Comparison of ENCODE assay signal across 1 cellular context in the genomic region with DNA sequence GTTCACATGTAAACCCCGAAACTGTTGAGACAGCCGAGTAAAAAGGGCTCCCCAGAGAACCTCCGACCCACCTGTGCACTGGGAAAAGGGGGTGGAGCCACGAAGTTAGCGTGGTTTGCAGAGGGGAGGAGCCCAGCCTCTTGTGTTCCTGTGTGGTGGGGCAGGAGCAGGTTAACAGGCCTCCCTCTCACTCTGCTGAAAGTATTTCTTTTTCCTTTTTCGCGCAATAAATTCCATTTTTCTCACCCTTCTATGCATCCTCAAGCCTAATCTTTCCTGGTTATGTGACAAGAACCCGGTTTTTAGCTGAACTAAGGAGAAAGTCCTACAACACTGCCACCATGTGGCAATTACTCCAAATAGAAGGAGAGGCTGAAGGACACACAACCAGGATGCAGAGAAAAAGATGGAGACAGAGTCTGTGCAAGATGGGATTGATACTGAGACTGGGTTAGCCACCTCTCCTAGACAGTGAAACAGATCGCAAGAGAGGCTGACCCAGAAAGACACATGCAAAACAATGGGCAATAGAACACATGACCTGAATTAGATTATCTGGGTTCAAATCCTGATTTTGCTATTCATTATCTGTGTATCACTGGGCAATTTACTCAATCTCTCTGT.
A peak's percentile ranks its signal among the peaks of the same experiment; 100 is the strongest.
TF ChIP-seq lines count a peak whose summit lies in the region.

No MANE protein-coding gene starts in this region.

TF ChIP-seq in HepG2, 621 proteins besides CTCF, POLR2A, EP300 and RAD21 (continued from another document and continues in another):
- TF ChIP-seq MXD4 (CRISPR knock-in tag; IDR thresholded peaks at IDR 0.05) (no peak), CCDC6 (CRISPR knock-in tag; IDR thresholded peaks at IDR 0.05) (peak; percentile 38; the same call in 1 of the 2 replicates), NFE2L1 (CRISPR knock-in tag; IDR thresholded peaks at IDR 0.05; ENCODE audit: borderline replicate concordance) (no peak), TEAD2 (CRISPR knock-in tag; IDR thresholded peaks at IDR 0.05) (no peak), ZNF766 (CRISPR knock-in tag; IDR thresholded peaks at IDR 0.05; ENCODE audit: borderline replicate concordance) (0 out of 2 replicates have a peak, but pooled peaks have one; percentile 59), IRX3 (CRISPR knock-in tag; IDR thresholded peaks at IDR 0.05; ENCODE audit: borderline replicate concordance, low read depth) (no peak), HIVEP1 (CRISPR knock-in tag; IDR thresholded peaks at IDR 0.05) (no peak), PPARG (CRISPR knock-in tag; conservative IDR thresholded peaks at IDR 0.05) (0 out of 2 replicates have a peak, but pooled peaks have one; percentile 27), ZMYM4 (CRISPR knock-in tag; IDR thresholded peaks at IDR 0.05) (peak; percentile 35; the same call in 1 of the 2 replicates), GTF3A (CRISPR knock-in tag; conservative IDR thresholded peaks at IDR 0.05) (no peak), ARHGAP35 (CRISPR knock-in tag; IDR thresholded peaks at IDR 0.05; ENCODE audit: borderline replicate concordance) (no peak), TRIM24 (CRISPR knock-in tag; IDR thresholded peaks at IDR 0.05) (no peak), ZNF263 (CRISPR knock-in tag; IDR thresholded peaks at IDR 0.05) (no peak), ZNF296 (CRISPR knock-in tag; conservative IDR thresholded peaks at IDR 0.05) (no peak), MTF2 (CRISPR knock-in tag; IDR thresholded peaks at IDR 0.05; ENCODE audit: borderline replicate concordance) (no peak), ZNF558 (CRISPR knock-in tag; IDR thresholded peaks at IDR 0.05; ENCODE audit: borderline replicate concordance) (no peak), SNAPC2 (CRISPR knock-in tag; IDR thresholded peaks at IDR 0.05) (no peak), MXI1 (IDR thresholded peaks at IDR 0.05; ENCODE audit: borderline replicate concordance, low read depth, low read length) (no peak), TAF15 (IDR thresholded peaks at IDR 0.05; ENCODE audit: low read depth, low read length, poor library complexity, severe bottlenecking) (no peak), ZNF652 (CRISPR knock-in tag; IDR thresholded peaks at IDR 0.05; ENCODE audit: borderline replicate concordance, low read depth) (no peak), KLF6 (CRISPR knock-in tag; IDR thresholded peaks at IDR 0.05) (0 out of 2 replicates have a peak, but pooled peaks have one; percentile 32)
- TF ChIP-seq, protein P1, sequence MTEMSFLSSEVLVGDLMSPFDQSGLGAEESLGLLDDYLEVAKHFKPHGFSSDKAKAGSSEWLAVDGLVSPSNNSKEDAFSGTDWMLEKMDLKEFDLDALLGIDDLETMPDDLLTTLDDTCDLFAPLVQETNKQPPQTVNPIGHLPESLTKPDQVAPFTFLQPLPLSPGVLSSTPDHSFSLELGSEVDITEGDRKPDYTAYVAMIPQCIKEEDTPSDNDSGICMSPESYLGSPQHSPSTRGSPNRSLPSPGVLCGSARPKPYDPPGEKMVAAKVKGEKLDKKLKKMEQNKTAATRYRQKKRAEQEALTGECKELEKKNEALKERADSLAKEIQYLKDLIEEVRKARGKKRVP (CRISPR knock-in tag; IDR thresholded peaks at IDR 0.05) = no peak
- TF ChIP-seq, protein P2, sequence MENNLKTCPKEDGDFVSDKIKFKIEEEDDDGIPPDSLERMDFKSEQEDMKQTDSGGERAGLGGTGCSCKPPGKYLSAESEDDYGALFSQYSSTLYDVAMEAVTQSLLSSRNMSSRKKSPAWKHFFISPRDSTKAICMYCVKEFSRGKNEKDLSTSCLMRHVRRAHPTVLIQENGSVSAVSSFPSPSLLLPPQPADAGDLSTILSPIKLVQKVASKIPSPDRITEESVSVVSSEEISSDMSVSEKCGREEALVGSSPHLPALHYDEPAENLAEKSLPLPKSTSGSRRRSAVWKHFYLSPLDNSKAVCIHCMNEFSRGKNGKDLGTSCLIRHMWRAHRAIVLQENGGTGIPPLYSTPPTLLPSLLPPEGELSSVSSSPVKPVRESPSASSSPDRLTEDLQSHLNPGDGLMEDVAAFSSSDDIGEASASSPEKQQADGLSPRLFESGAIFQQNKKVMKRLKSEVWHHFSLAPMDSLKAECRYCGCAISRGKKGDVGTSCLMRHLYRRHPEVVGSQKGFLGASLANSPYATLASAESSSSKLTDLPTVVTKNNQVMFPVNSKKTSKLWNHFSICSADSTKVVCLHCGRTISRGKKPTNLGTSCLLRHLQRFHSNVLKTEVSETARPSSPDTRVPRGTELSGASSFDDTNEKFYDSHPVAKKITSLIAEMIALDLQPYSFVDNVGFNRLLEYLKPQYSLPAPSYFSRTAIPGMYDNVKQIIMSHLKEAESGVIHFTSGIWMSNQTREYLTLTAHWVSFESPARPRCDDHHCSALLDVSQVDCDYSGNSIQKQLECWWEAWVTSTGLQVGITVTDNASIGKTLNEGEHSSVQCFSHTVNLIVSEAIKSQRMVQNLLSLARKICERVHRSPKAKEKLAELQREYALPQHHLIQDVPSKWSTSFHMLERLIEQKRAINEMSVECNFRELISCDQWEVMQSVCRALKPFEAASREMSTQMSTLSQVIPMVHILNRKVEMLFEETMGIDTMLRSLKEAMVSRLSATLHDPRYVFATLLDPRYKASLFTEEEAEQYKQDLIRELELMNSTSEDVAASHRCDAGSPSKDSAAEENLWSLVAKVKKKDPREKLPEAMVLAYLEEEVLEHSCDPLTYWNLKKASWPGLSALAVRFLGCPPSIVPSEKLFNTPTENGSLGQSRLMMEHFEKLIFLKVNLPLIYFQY (CRISPR knock-in tag; IDR thresholded peaks at IDR 0.05; ENCODE audit: borderline replicate concordance) = no peak
- TF ChIP-seq, protein P3, sequence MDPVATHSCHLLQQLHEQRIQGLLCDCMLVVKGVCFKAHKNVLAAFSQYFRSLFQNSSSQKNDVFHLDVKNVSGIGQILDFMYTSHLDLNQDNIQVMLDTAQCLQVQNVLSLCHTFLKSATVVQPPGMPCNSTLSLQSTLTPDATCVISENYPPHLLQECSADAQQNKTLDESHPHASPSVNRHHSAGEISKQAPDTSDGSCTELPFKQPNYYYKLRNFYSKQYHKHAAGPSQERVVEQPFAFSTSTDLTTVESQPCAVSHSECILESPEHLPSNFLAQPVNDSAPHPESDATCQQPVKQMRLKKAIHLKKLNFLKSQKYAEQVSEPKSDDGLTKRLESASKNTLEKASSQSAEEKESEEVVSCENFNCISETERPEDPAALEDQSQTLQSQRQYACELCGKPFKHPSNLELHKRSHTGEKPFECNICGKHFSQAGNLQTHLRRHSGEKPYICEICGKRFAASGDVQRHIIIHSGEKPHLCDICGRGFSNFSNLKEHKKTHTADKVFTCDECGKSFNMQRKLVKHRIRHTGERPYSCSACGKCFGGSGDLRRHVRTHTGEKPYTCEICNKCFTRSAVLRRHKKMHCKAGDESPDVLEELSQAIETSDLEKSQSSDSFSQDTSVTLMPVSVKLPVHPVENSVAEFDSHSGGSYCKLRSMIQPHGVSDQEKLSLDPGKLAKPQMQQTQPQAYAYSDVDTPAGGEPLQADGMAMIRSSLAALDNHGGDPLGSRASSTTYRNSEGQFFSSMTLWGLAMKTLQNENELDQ (CRISPR knock-in tag; IDR thresholded peaks at IDR 0.05; ENCODE audit: borderline replicate concordance) = no peak
- TF ChIP-seq, protein P4, sequence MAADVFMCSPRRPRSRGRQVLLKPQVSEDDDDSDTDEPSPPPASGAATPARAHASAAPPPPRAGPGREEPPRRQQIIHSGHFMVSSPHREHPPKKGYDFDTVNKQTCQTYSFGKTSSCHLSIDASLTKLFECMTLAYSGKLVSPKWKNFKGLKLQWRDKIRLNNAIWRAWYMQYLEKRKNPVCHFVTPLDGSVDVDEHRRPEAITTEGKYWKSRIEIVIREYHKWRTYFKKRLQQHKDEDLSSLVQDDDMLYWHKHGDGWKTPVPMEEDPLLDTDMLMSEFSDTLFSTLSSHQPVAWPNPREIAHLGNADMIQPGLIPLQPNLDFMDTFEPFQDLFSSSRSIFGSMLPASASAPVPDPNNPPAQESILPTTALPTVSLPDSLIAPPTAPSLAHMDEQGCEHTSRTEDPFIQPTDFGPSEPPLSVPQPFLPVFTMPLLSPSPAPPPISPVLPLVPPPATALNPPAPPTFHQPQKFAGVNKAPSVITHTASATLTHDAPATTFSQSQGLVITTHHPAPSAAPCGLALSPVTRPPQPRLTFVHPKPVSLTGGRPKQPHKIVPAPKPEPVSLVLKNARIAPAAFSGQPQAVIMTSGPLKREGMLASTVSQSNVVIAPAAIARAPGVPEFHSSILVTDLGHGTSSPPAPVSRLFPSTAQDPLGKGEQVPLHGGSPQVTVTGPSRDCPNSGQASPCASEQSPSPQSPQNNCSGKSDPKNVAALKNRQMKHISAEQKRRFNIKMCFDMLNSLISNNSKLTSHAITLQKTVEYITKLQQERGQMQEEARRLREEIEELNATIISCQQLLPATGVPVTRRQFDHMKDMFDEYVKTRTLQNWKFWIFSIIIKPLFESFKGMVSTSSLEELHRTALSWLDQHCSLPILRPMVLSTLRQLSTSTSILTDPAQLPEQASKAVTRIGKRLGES (CRISPR knock-in tag; IDR thresholded peaks at IDR 0.05; ENCODE audit: borderline replicate concordance) = no peak
- TF ChIP-seq, protein P5, sequence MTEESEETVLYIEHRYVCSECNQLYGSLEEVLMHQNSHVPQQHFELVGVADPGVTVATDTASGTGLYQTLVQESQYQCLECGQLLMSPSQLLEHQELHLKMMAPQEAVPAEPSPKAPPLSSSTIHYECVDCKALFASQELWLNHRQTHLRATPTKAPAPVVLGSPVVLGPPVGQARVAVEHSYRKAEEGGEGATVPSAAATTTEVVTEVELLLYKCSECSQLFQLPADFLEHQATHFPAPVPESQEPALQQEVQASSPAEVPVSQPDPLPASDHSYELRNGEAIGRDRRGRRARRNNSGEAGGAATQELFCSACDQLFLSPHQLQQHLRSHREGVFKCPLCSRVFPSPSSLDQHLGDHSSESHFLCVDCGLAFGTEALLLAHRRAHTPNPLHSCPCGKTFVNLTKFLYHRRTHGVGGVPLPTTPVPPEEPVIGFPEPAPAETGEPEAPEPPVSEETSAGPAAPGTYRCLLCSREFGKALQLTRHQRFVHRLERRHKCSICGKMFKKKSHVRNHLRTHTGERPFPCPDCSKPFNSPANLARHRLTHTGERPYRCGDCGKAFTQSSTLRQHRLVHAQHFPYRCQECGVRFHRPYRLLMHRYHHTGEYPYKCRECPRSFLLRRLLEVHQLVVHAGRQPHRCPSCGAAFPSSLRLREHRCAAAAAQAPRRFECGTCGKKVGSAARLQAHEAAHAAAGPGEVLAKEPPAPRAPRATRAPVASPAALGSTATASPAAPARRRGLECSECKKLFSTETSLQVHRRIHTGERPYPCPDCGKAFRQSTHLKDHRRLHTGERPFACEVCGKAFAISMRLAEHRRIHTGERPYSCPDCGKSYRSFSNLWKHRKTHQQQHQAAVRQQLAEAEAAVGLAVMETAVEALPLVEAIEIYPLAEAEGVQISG (CRISPR knock-in tag; IDR thresholded peaks at IDR 0.05) = peak; percentile 35; the same call in 1 of the 2 replicates
- TF ChIP-seq, protein P6, sequence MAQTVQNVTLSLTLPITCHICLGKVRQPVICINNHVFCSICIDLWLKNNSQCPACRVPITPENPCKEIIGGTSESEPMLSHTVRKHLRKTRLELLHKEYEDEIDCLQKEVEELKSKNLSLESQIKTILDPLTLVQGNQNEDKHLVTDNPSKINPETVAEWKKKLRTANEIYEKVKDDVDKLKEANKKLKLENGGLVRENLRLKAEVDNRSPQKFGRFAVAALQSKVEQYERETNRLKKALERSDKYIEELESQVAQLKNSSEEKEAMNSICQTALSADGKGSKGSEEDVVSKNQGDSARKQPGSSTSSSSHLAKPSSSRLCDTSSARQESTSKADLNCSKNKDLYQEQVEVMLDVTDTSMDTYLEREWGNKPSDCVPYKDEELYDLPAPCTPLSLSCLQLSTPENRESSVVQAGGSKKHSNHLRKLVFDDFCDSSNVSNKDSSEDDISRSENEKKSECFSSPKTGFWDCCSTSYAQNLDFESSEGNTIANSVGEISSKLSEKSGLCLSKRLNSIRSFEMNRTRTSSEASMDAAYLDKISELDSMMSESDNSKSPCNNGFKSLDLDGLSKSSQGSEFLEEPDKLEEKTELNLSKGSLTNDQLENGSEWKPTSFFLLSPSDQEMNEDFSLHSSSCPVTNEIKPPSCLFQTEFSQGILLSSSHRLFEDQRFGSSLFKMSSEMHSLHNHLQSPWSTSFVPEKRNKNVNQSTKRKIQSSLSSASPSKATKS (CRISPR knock-in tag; IDR thresholded peaks at IDR 0.05) = no peak
- TF ChIP-seq, protein P7, sequence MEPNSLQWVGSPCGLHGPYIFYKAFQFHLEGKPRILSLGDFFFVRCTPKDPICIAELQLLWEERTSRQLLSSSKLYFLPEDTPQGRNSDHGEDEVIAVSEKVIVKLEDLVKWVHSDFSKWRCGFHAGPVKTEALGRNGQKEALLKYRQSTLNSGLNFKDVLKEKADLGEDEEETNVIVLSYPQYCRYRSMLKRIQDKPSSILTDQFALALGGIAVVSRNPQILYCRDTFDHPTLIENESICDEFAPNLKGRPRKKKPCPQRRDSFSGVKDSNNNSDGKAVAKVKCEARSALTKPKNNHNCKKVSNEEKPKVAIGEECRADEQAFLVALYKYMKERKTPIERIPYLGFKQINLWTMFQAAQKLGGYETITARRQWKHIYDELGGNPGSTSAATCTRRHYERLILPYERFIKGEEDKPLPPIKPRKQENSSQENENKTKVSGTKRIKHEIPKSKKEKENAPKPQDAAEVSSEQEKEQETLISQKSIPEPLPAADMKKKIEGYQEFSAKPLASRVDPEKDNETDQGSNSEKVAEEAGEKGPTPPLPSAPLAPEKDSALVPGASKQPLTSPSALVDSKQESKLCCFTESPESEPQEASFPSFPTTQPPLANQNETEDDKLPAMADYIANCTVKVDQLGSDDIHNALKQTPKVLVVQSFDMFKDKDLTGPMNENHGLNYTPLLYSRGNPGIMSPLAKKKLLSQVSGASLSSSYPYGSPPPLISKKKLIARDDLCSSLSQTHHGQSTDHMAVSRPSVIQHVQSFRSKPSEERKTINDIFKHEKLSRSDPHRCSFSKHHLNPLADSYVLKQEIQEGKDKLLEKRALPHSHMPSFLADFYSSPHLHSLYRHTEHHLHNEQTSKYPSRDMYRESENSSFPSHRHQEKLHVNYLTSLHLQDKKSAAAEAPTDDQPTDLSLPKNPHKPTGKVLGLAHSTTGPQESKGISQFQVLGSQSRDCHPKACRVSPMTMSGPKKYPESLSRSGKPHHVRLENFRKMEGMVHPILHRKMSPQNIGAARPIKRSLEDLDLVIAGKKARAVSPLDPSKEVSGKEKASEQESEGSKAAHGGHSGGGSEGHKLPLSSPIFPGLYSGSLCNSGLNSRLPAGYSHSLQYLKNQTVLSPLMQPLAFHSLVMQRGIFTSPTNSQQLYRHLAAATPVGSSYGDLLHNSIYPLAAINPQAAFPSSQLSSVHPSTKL (CRISPR knock-in tag; IDR thresholded peaks at IDR 0.05) = peak; percentile 49
